In genomic region chr5:179678238-179679013, GRCh38 we compare ENCODE assay signal across 1 cellular context.
TF ChIP-seq lines count a peak whose summit lies in the region.

No MANE protein-coding gene starts in this region.

TF ChIP-seq in K562, 482 proteins besides CTCF, POLR2A, EP300 and RAD21 (continued from another document and continues in another):
- TF ChIP-seq CUX1 (CRISPR knock-in tag; IDR thresholded peaks at IDR 0.05), result 0 out of 2 replicates have a peak, but pooled peaks have one; percentile 31
- TF ChIP-seq XRCC5 (IDR thresholded peaks at IDR 0.05; ENCODE audit: low read depth, low read length), result no peak
- TF ChIP-seq CBFA2T2 (conservative IDR thresholded peaks at IDR 0.05), result no peak
- TF ChIP-seq, protein P1, sequence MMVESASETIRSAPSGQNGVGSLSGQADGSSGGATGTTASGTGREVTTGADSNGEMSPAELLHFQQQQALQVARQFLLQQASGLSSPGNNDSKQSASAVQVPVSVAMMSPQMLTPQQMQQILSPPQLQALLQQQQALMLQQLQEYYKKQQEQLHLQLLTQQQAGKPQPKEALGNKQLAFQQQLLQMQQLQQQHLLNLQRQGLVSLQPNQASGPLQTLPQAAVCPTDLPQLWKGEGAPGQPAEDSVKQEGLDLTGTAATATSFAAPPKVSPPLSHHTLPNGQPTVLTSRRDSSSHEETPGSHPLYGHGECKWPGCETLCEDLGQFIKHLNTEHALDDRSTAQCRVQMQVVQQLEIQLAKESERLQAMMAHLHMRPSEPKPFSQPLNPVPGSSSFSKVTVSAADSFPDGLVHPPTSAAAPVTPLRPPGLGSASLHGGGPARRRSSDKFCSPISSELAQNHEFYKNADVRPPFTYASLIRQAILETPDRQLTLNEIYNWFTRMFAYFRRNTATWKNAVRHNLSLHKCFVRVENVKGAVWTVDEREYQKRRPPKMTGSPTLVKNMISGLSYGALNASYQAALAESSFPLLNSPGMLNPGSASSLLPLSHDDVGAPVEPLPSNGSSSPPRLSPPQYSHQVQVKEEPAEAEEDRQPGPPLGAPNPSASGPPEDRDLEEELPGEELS (CRISPR knock-in tag; IDR thresholded peaks at IDR 0.05; ENCODE audit: borderline replicate concordance), result peak; percentile 73
- no peak for TF ChIP-seq SREBF1 (IDR thresholded peaks at IDR 0.05; ENCODE audit: borderline replicate concordance, low read depth, low read length)
- peak; percentile 86 for TF ChIP-seq CXXC5 (CRISPR knock-in tag; IDR thresholded peaks at IDR 0.05)
- 0 out of 4 replicates have a peak, but pooled peaks have one; percentile 30 to 75 for TF ChIP-seq MLX (CRISPR knock-in tag; conservative IDR thresholded peaks at IDR 0.05)
- no peak for TF ChIP-seq CHCHD3 (CRISPR knock-in tag; IDR thresholded peaks at IDR 0.05)
- peak; percentile 90 for TF ChIP-seq NR3C1 (CRISPR knock-in tag; IDR thresholded peaks at IDR 0.05)
- no peak for TF ChIP-seq RBM34 (IDR thresholded peaks at IDR 0.05; ENCODE audit: borderline replicate concordance, insufficient read depth, low read length)
- TF ChIP-seq PML (IDR thresholded peaks at IDR 0.05; ENCODE audit: low read length), result peak; percentile 84; the same call in 1 of the 2 replicates
- peak; percentile 47 for TF ChIP-seq BRD9 (IDR thresholded peaks at IDR 0.05; ENCODE audit: low read depth, partially characterized antibody)
- TF ChIP-seq NFIC (IDR thresholded peaks at IDR 0.05), result peak; percentile 54
- TF ChIP-seq HMGN3 (IDR thresholded peaks at IDR 0.05; ENCODE audit: borderline replicate concordance, extremely low read depth, insufficient read length, low read depth, low read length), result peak; percentile 76
- TF ChIP-seq ZNF354B (CRISPR knock-in tag; IDR thresholded peaks at IDR 0.05), result no peak; the same call in 1 of the 2 replicates
- TF ChIP-seq TGIF2 (CRISPR knock-in tag; IDR thresholded peaks at IDR 0.05), result no peak
- TF ChIP-seq CREBBP (IDR thresholded peaks at IDR 0.05; ENCODE audit: low read depth, low read length), result no peak
- TF ChIP-seq POLR2AphosphoS2 (IDR thresholded peaks at IDR 0.05; ENCODE audit: low read length), result peak; percentile 92; the same call in 1 of the 2 replicates
- 0 out of 2 replicates have a peak, but pooled peaks have one; percentile 67 for TF ChIP-seq ETV5 (CRISPR knock-in tag; IDR thresholded peaks at IDR 0.05; ENCODE audit: low read depth)
- no peak for TF ChIP-seq MCM3 (IDR thresholded peaks at IDR 0.05)
- 0 out of 2 replicates have a peak, but pooled peaks have one; percentile 39 for TF ChIP-seq RBM15 (IDR thresholded peaks at IDR 0.05; ENCODE audit: insufficient read depth, low read length)
- peak; percentile 60 for TF ChIP-seq ZKSCAN1 (IDR thresholded peaks at IDR 0.05; ENCODE audit: low read depth, low read length)
- TF ChIP-seq ZNF57 (CRISPR knock-in tag; IDR thresholded peaks at IDR 0.05), result no peak
- TF ChIP-seq HDAC1 (IDR thresholded peaks at IDR 0.05), result peak in 1 of 2 experiments; percentile 90; a peak in 2 of 4 replicates
- no peak for TF ChIP-seq MEF2D (tag; conservative IDR thresholded peaks at IDR 0.05; ENCODE audit: low read depth)
- no peak for TF ChIP-seq FOXM1 (IDR thresholded peaks at IDR 0.05; ENCODE audit: low read depth)
- TF ChIP-seq FOXM1 (CRISPR knock-in tag; IDR thresholded peaks at IDR 0.05; ENCODE audit: low read depth), result peak; percentile 46
- peak; percentile 44; the same call in 1 of the 2 replicates for TF ChIP-seq BCOR (IDR thresholded peaks at IDR 0.05)
- TF ChIP-seq, protein P2, sequence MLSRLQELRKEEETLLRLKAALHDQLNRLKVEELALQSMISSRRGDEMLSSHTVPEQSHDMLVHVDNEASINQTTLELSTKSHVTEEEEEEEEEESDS (CRISPR knock-in tag; IDR thresholded peaks at IDR 0.05), result no peak
- peak; percentile 66 for TF ChIP-seq C11orf30 (IDR thresholded peaks at IDR 0.05; ENCODE audit: low read depth)
- no peak for TF ChIP-seq SREBF2 (CRISPR knock-in tag; IDR thresholded peaks at IDR 0.05)
- no peak for TF ChIP-seq ZNF324 (CRISPR knock-in tag; IDR thresholded peaks at IDR 0.05)
- TF ChIP-seq ZNF232 (CRISPR knock-in tag; IDR thresholded peaks at IDR 0.05), result peak; percentile 87
- no peak for TF ChIP-seq PHB2 (IDR thresholded peaks at IDR 0.05; ENCODE audit: low read depth)
- 0 out of 2 replicates have a peak, but pooled peaks have one; percentile 23 for TF ChIP-seq ARID1B (IDR thresholded peaks at IDR 0.05)
- TF ChIP-seq, protein P3, sequence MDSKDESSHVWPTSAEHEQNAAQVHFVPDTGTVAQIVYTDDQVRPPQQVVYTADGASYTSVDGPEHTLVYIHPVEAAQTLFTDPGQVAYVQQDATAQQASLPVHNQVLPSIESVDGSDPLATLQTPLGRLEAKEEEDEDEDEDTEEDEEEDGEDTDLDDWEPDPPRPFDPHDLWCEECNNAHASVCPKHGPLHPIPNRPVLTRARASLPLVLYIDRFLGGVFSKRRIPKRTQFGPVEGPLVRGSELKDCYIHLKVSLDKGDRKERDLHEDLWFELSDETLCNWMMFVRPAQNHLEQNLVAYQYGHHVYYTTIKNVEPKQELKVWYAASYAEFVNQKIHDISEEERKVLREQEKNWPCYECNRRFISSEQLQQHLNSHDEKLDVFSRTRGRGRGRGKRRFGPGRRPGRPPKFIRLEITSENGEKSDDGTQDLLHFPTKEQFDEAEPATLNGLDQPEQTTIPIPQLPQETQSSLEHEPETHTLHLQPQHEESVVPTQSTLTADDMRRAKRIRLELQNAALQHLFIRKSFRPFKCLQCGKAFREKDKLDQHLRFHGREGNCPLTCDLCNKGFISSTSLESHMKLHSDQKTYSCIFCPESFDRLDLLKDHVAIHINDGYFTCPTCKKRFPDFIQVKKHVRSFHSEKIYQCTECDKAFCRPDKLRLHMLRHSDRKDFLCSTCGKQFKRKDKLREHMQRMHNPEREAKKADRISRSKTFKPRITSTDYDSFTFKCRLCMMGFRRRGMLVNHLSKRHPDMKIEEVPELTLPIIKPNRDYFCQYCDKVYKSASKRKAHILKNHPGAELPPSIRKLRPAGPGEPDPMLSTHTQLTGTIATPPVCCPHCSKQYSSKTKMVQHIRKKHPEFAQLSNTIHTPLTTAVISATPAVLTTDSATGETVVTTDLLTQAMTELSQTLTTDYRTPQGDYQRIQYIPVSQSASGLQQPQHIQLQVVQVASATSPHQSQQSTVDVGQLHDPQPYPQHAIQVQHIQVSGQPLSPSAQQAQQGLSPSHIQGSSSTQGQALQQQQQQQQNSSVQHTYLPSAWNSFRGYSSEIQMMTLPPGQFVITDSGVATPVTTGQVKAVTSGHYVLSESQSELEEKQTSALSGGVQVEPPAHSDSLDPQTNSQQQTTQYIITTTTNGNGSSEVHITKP (IDR thresholded peaks at IDR 0.05; ENCODE audit: partially characterized antibody), result no peak
- no peak for TF ChIP-seq ADNP (tag; IDR thresholded peaks at IDR 0.05)
- peak; percentile 89 for TF ChIP-seq CTBP1 (IDR thresholded peaks at IDR 0.05; ENCODE audit: borderline replicate concordance)
- TF ChIP-seq NR1H2 (CRISPR knock-in tag; IDR thresholded peaks at IDR 0.05), result peak; percentile 82; the same call in 1 of the 2 replicates
- TF ChIP-seq AFF1 (IDR thresholded peaks at IDR 0.05; ENCODE audit: low read depth in 1 of 2, partially characterized antibody in 2 of 2), result no peak
- TF ChIP-seq KAT8 (IDR thresholded peaks at IDR 0.05; ENCODE audit: low read depth), result no peak
- TF ChIP-seq KDM5B (IDR thresholded peaks at IDR 0.05; ENCODE audit: insufficient replicate concordance, low read depth, low read length), result peak; percentile 88
- peak; percentile 75 for TF ChIP-seq GABPB1 (CRISPR knock-in tag; IDR thresholded peaks at IDR 0.05)
- TF ChIP-seq BHLHE40 (IDR thresholded peaks at IDR 0.05; ENCODE audit: low read length), result peak; percentile 60
- TF ChIP-seq KDM2B (CRISPR knock-in tag; IDR thresholded peaks at IDR 0.05), result peak; percentile 74; the same call in 1 of the 2 replicates
- 0 out of 2 replicates have a peak, but pooled peaks have one; percentile 46 for TF ChIP-seq HDGF (IDR thresholded peaks at IDR 0.05)
- no peak for TF ChIP-seq RFX1 (IDR thresholded peaks at IDR 0.05)
- peak; percentile 78; the same call in 1 of the 2 replicates for TF ChIP-seq MBD2 (IDR thresholded peaks at IDR 0.05; ENCODE audit: borderline replicate concordance, low read depth)
- peak; percentile 45 for TF ChIP-seq POLR2H (tag; IDR thresholded peaks at IDR 0.05; ENCODE audit: low read depth)
- TF ChIP-seq ZFX (CRISPR knock-in tag; IDR thresholded peaks at IDR 0.05), result peak; percentile 84
- peak; percentile 74 to 81 for TF ChIP-seq MNT (conservative IDR thresholded peaks at IDR 0.05)
- no peak for TF ChIP-seq SP2 (IDR thresholded peaks at IDR 0.05; ENCODE audit: extremely low read depth, low read depth, low read length, poor library complexity, severe bottlenecking)
- TF ChIP-seq POLR2B (IDR thresholded peaks at IDR 0.05; ENCODE audit: low read depth, partially characterized antibody), result peak; percentile 99
- peak; percentile 59; the same call in 1 of the 2 replicates for TF ChIP-seq ZFP1 (CRISPR knock-in tag; IDR thresholded peaks at IDR 0.05)
